Comparison of ENCODE assay signal across 10 cellular contexts in the genomic region with DNA sequence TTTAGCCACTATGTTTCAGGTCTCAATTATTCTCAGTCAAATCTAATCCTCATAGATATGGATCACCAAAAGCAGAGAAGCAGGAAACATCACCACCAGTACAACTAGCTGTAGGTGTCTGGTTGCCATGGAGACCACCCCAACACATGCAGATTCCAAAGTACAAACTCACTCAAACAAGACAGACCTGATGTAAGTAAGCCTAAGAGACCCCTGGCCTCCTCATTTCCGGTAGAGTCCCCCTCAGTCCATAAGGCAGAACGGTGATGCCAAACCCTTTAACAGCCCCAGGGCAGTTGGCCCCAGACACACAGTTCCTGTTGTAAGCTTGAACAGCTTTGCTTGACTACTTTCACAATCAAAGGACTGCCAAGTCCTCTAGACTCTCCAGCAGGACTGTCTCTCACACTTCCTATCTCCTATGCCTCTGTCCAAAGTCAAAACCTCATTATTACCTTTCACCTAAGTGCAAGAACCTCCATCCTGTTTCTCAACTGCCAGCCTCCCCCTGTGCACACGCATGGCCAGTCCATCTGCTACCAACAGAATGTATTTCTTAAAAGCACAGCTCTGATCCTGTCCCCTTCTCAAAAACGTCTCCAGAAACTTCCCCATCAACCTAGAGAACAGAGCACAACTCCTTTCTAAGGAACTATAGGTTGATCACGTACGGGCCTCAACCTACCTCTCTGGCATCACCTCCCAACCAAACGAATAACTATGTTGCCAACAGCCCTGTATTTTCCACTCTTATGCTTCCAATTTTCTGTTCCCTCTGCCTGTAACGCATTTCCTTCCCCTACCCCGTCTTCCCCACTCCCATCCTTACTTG. TPM values are rescaled to one million over a fixed set of nuclear protein-coding genes. Genes with fewer than 3 reads are reported as not detected.
A peak's percentile ranks its signal among the peaks of the same experiment; 100 is the strongest.
DNase-seq lines count a peak whose midpoint lies in the region; ATAC-seq, FAIRE-seq and TF ChIP-seq lines count a peak whose summit lies in the region.
"Had no signal": no experiment of that assay in that cellular context is flagged by ENCODE, and none has a peak within 500 bp of the region (broad histone marks: within the 10 kb centered on the region; RNA-seq: fewer than 3 reads in every experiment).

No MANE protein-coding gene starts in this region.

- no peaks in the 10 kb centered on the region for H3K9me2 ChIP-seq in hepatocyte (replicated peaks; ENCODE audit: insufficient read depth)

- H3K36me3 ChIP-seq in hepatocyte (replicated peaks; ENCODE audit: insufficient read depth, low read depth): no peaks in the 10 kb centered on the region

- no peaks in the 10 kb centered on the region for H3K4me1 Mint-ChIP-seq in activated T-helper 1 cell treated with anti-CD3 and anti-CD28 coated beads, Interleukin-12 subunit alpha, Interleukin-12 subunit beta, Interleukin-2, Interleukin-4 antibody, amounts not matched to agents 30 ng/mL and 10 ng/mL and 1 ng/mL, durations not matched to agents 14 hours and 24 hours and 36 hours (ENCODE audit: low read depth)

- peak overlapping the region; percentile 58 for H3K4me2 ChIP-seq in hepatocyte

- H3K79me2 ChIP-seq in hepatocyte: no peaks in the 10 kb centered on the region

- no peaks in the 10 kb centered on the region for H3K27me3 Mint-ChIP-seq in activated T-helper 1 cell treated with anti-CD3 and anti-CD28 coated beads, Interleukin-12 subunit alpha, Interleukin-12 subunit beta, Interleukin-2, Interleukin-4 antibody, amounts not matched to agents 30 ng/mL and 10 ng/mL and 1 ng/mL, durations not matched to agents 14 hours and 24 hours and 36 hours (ENCODE audit: insufficient read depth)
- H3K27me3 Mint-ChIP-seq: CD4-positive, alpha-beta memory T cell; naive thymus-derived CD8-positive, alpha-beta T cell had no signal

- FAIRE-seq in urothelium cell line (lab: Jason Lieb, UNC): no peak

- H4K20me1 ChIP-seq in hepatocyte (ENCODE audit: insufficient read depth, poor library complexity, severe bottlenecking): no peaks in the 10 kb centered on the region

- H3K9me3 Mint-ChIP-seq in activated T-helper 1 cell treated with anti-CD3 and anti-CD28 coated beads, Interleukin-12 subunit alpha, Interleukin-12 subunit beta, Interleukin-2, Interleukin-4 antibody, amounts not matched to agents 30 ng/mL and 10 ng/mL and 1 ng/mL, durations not matched to agents 14 hours and 24 hours and 36 hours: no peaks in the 10 kb centered on the region
- H3K9me3 Mint-ChIP-seq: CD4-positive, alpha-beta memory T cell had no signal

- intact Hi-C loops in Right ventricle myocardium inferior (cut with DNase I) (no loop called here), left ventricle myocardium superior (cut with micrococcal nuclease) (no loop called here)
- intact Hi-C loops in activated T-helper 1 cell treated with anti-CD3 and anti-CD28 coated beads, Interleukin-12 subunit alpha, Interleukin-12 subunit beta, Interleukin-2, Interleukin-4 antibody, amounts not matched to agents 30 ng/mL and 10 ng/mL and 1 ng/mL, durations not matched to agents 14 hours and 24 hours and 36 hours (cut with micrococcal nuclease): no loop called here

- H3K4me3 ChIP-seq in hepatocyte: no peak overlapping the region

- peak overlapping the region; percentile 90 for H3K27ac ChIP-seq in hepatocyte

- TF ChIP-seq CTCF in hepatocyte (IDR thresholded peaks at IDR 0.05; ENCODE audit: poor library complexity): no peak

- DNase-seq in Right ventricle myocardium inferior (ENCODE audit: missing footprints) (no peak), left ventricle myocardium superior (no peak), astrocyte of the hippocampus (ENCODE audit: low read depth, low spot score) (peak; percentile 67), hepatocyte (ENCODE audit: low spot score) (peak; percentile 83), urothelium cell line (ENCODE audit: low spot score) (peak; percentile 61), NCI-H345 treated with DMSO at 0.1 percent for 48 hours (lab: John Stamatoyannopoulos, UW; ENCODE audit: unreplicated experiment) (no peak)
- no peak for DNase-seq in activated T-helper 1 cell treated with anti-CD3 and anti-CD28 coated beads, Interleukin-12 subunit alpha, Interleukin-12 subunit beta, Interleukin-2, Interleukin-4 antibody, amounts not matched to agents 30 ng/mL and 10 ng/mL and 1 ng/mL, durations not matched to agents 14 hours and 24 hours and 36 hours (ENCODE audit: low spot score)
- DNase-seq: CD4-positive, alpha-beta memory T cell; naive thymus-derived CD8-positive, alpha-beta T cell had no signal

- no peaks in the 10 kb centered on the region for H3K9me3 ChIP-seq in hepatocyte (ENCODE audit: low read depth)

- H2AFZ ChIP-seq in hepatocyte: no peak overlapping the region

- WGBS in hepatocyte (ENCODE audit: low lambda C conversion rate, missing lambda C conversion rate): 75% methylated on average over 9 of the region's 9 CpGs

- peak; percentile 27 for ATAC-seq in Right ventricle myocardium inferior
- ATAC-seq in left ventricle myocardium superior: no peak
- no peak for ATAC-seq in GM18511 (IDR thresholded peaks at IDR 0.05; ENCODE audit: unreplicated experiment)
- ATAC-seq: naive thymus-derived CD8-positive, alpha-beta T cell had no signal

- no peak overlapping the region for H3K4me3 Mint-ChIP-seq in activated T-helper 1 cell treated with anti-CD3 and anti-CD28 coated beads, Interleukin-12 subunit alpha, Interleukin-12 subunit beta, Interleukin-2, Interleukin-4 antibody, amounts not matched to agents 30 ng/mL and 10 ng/mL and 1 ng/mL, durations not matched to agents 14 hours and 24 hours and 36 hours
- H3K4me3 Mint-ChIP-seq: naive thymus-derived CD8-positive, alpha-beta T cell had no signal

- peaks cover 13% of the 10 kb centered on the region for H3K36me3 Mint-ChIP-seq in activated T-helper 1 cell treated with anti-CD3 and anti-CD28 coated beads, Interleukin-12 subunit alpha, Interleukin-12 subunit beta, Interleukin-2, Interleukin-4 antibody, amounts not matched to agents 30 ng/mL and 10 ng/mL and 1 ng/mL, durations not matched to agents 14 hours and 24 hours and 36 hours (ENCODE audit: low read depth)

- H3K27ac Mint-ChIP-seq in activated T-helper 1 cell treated with anti-CD3 and anti-CD28 coated beads, Interleukin-12 subunit alpha, Interleukin-12 subunit beta, Interleukin-2, Interleukin-4 antibody, amounts not matched to agents 30 ng/mL and 10 ng/mL and 1 ng/mL, durations not matched to agents 14 hours and 24 hours and 36 hours: no peak overlapping the region

- H3K27me3 ChIP-seq in hepatocyte: no peaks in the 10 kb centered on the region

- peaks cover 20% of the 10 kb centered on the region for H3K4me1 ChIP-seq in hepatocyte (ENCODE audit: insufficient read depth)

RNA-seq across cellular contexts. Expression of a gene that starts 23.9 kb away (rescaled TPM):
- total RNA-seq in Right ventricle myocardium inferior (6.9 TPM), left ventricle myocardium superior (5.4 TPM), hepatocyte (39.1 and 62.6 TPM in 2 replicates)
- polyA plus RNA-seq in hepatocyte: 27.5 and 37.7 TPM in 2 replicates
- 20.9 and 25.7 TPM in 2 replicates for total RNA-seq in activated T-helper 1 cell treated with anti-CD3 and anti-CD28 coated beads, Interleukin-12 subunit alpha, Interleukin-12 subunit beta, Interleukin-2, Interleukin-4 antibody, amounts not matched to agents 30 ng/mL and 10 ng/mL and 1 ng/mL, durations not matched to agents 14 hours and 24 hours and 36 hours

Comparison
In these comparisons a context has a peak if more than half of its experiments do, and no peak if none do; other contexts are left out.
1. DNase-seq: peak in astrocyte of the hippocampus (single experiment), hepatocyte (single experiment) and urothelium cell line (single experiment); none in Right ventricle myocardium inferior (single experiment), left ventricle myocardium superior (single experiment), NCI-H345 treated with DMSO at 0.1 percent for 48 hours (single experiment) and activated T-helper 1 cell treated with anti-CD3 and anti-CD28 coated beads, Interleukin-12 subunit alpha, Interleukin-12 subunit beta, Interleukin-2, Interleukin-4 antibody, amounts not matched to agents 30 ng/mL and 10 ng/mL and 1 ng/mL, durations not matched to agents 14 hours and 24 hours and 36 hours (single experiment).